ENCODE assay signal across 19 cellular contexts in genomic region chr4:101813604-101814003, GRCh38. TPM values are rescaled to one million over a fixed set of nuclear protein-coding genes. Genes with fewer than 3 reads are reported as not detected.
A peak's percentile ranks its signal among the peaks of the same experiment; 100 is the strongest.
DNase-seq lines count a peak whose midpoint lies in the region; ATAC-seq and TF ChIP-seq lines count a peak whose summit lies in the region.
"Had no signal": no experiment of that assay in that cellular context is flagged by ENCODE, and none has a peak within 500 bp of the region (broad histone marks: within the 10 kb centered on the region; RNA-seq: fewer than 3 reads in every experiment).

No MANE protein-coding gene starts in this region.

- H3K9me3 ChIP-seq in mucosa of descending colon (no peaks in the 10 kb centered on the region), tibial artery (no peaks in the 10 kb centered on the region)
- H3K9me3 ChIP-seq: ascending aorta, heart left ventricle, MG63, neutrophil had no signal

- ATAC-seq in GM18505 (IDR thresholded peaks at IDR 0.05; ENCODE audit: unreplicated experiment) (peak; percentile 80), GM21619 (IDR thresholded peaks at IDR 0.05; ENCODE audit: unreplicated experiment) (peak; percentile 86), HG03432 (IDR thresholded peaks at IDR 0.05; ENCODE audit: unreplicated experiment) (peak; percentile 82), mucosa of descending colon (peak; percentile 68), GM21390 (IDR thresholded peaks at IDR 0.05; ENCODE audit: unreplicated experiment) (no peak)
- ATAC-seq: heart left ventricle, left ventricle myocardium superior, Right ventricle myocardium inferior had no signal

- H3K27me3 ChIP-seq in tibial artery = no peaks in the 10 kb centered on the region
- H3K27me3 ChIP-seq: ascending aorta, heart left ventricle, MG63, neutrophil had no signal

- no peaks in the 10 kb centered on the region for H3K9me3 Mint-ChIP-seq in activated T-helper 2 cell treated with anti-CD3 and anti-CD28 coated beads, Interferon-gamma antibody, Interleukin-2, Interleukin-4, amounts not matched to agents 10 μg/mL and 5 μg/mL and 100 μg/mL, durations not matched to agents 14 hours and 24 hours and 36 hours
- no peaks in the 10 kb centered on the region for H3K9me3 Mint-ChIP-seq in osteocyte (ENCODE audit: unreplicated experiment)

- H3K4me1 Mint-ChIP-seq in activated T-helper 2 cell treated with anti-CD3 and anti-CD28 coated beads, Interferon-gamma antibody, Interleukin-2, Interleukin-4, amounts not matched to agents 10 μg/mL and 5 μg/mL and 100 μg/mL, durations not matched to agents 14 hours and 24 hours and 36 hours (ENCODE audit: low read depth) = no peaks in the 10 kb centered on the region
- H3K4me1 Mint-ChIP-seq in osteocyte (ENCODE audit: unreplicated experiment) = peaks cover 5% of the 10 kb centered on the region

- no peak overlapping the region for H3K4me3 Mint-ChIP-seq in activated T-helper 2 cell treated with anti-CD3 and anti-CD28 coated beads, Interferon-gamma antibody, Interleukin-2, Interleukin-4, amounts not matched to agents 10 μg/mL and 5 μg/mL and 100 μg/mL, durations not matched to agents 14 hours and 24 hours and 36 hours (ENCODE audit: low read depth)
- no peak overlapping the region for H3K4me3 Mint-ChIP-seq in osteocyte (ENCODE audit: unreplicated experiment)

- intact Hi-C loops in mucosa of descending colon (cut with DNase I, micrococcal nuclease) (no loop called here), tibial artery (cut with DNase I; ENCODE audit: low total_unique reads) (no loop called here)
- intact Hi-C loops in activated T-helper 2 cell treated with anti-CD3 and anti-CD28 coated beads, Interferon-gamma antibody, Interleukin-2, Interleukin-4, amounts not matched to agents 10 μg/mL and 5 μg/mL and 100 μg/mL, durations not matched to agents 14 hours and 24 hours and 36 hours (cut with micrococcal nuclease) = no loop called here

- H3K4me3 ChIP-seq in mucosa of descending colon (no peak overlapping the region), tibial artery (no peak overlapping the region)
- H3K4me3 ChIP-seq: ascending aorta, heart left ventricle, MG63 had no signal

- no peak overlapping the region for H3K27ac Mint-ChIP-seq in activated T-helper 2 cell treated with anti-CD3 and anti-CD28 coated beads, Interferon-gamma antibody, Interleukin-2, Interleukin-4, amounts not matched to agents 10 μg/mL and 5 μg/mL and 100 μg/mL, durations not matched to agents 14 hours and 24 hours and 36 hours
- no peak overlapping the region for H3K27ac Mint-ChIP-seq in osteocyte (ENCODE audit: unreplicated experiment)

- H3K36me3 Mint-ChIP-seq in activated T-helper 2 cell treated with anti-CD3 and anti-CD28 coated beads, Interferon-gamma antibody, Interleukin-2, Interleukin-4, amounts not matched to agents 10 μg/mL and 5 μg/mL and 100 μg/mL, durations not matched to agents 14 hours and 24 hours and 36 hours (ENCODE audit: low read depth) = no peaks in the 10 kb centered on the region
- H3K36me3 Mint-ChIP-seq in osteocyte (ENCODE audit: unreplicated experiment) = no peaks in the 10 kb centered on the region

- H3K27ac ChIP-seq in tibial artery = no peak overlapping the region
- H3K27ac ChIP-seq: ascending aorta, heart left ventricle, HL-60, neutrophil had no signal

- DNase-seq in mucosa of descending colon (no peak), tibial artery (no peak), osteocyte (ENCODE audit: extremely low spot score, unreplicated experiment) (no peak)
- no peak for DNase-seq in activated T-helper 2 cell treated with anti-CD3 and anti-CD28 coated beads, Interferon-gamma antibody, Interleukin-2, Interleukin-4, amounts not matched to agents 10 μg/mL and 5 μg/mL and 100 μg/mL, durations not matched to agents 14 hours and 24 hours and 36 hours (ENCODE audit: low spot score)
- DNase-seq: activated CD4-positive, CD25-positive, alpha-beta regulatory T cell; activated T-cell treated with anti-CD3 and anti-CD28 coated beads for 4 hours; effector CD8-positive, alpha-beta T cell; heart left ventricle; left ventricle myocardium superior; MG63; NCI-H446 had no signal

- no peaks in the 10 kb centered on the region for H3K27me3 Mint-ChIP-seq in activated T-helper 2 cell treated with anti-CD3 and anti-CD28 coated beads, Interferon-gamma antibody, Interleukin-2, Interleukin-4, amounts not matched to agents 10 μg/mL and 5 μg/mL and 100 μg/mL, durations not matched to agents 14 hours and 24 hours and 36 hours (ENCODE audit: low read depth)
- H3K27me3 Mint-ChIP-seq in osteocyte (ENCODE audit: unreplicated experiment) = no peaks in the 10 kb centered on the region

- TF ChIP-seq CTCF in mucosa of descending colon (IDR thresholded peaks at IDR 0.05) (no peak), tibial artery (IDR thresholded peaks at IDR 0.05) (no peak), osteocyte (IDR thresholded peaks at IDR 0.05) (no peak)

- no peak for TF ChIP-seq POLR2A in GM18505 (IDR thresholded peaks at IDR 0.05; ENCODE audit: borderline replicate concordance, extremely low read depth, insufficient read depth, insufficient read length)

- H3K36me3 ChIP-seq in mucosa of descending colon (ENCODE audit: low read depth) (no peaks in the 10 kb centered on the region), tibial artery (no peaks in the 10 kb centered on the region)
- H3K36me3 ChIP-seq: ascending aorta, heart left ventricle, MG63, neutrophil had no signal

- H3K4me1 ChIP-seq in mucosa of descending colon (ENCODE audit: low read depth) (no peaks in the 10 kb centered on the region), tibial artery (no peaks in the 10 kb centered on the region)
- H3K4me1 ChIP-seq: ascending aorta, heart left ventricle had no signal

RNA-seq across cellular contexts. Expression of gene BANK1, which starts 23.1 kb away (rescaled TPM):
- total RNA-seq in mucosa of descending colon = 1 to 10 TPM in 1 of 3 donors, under 1 TPM in 2; 0.73 to 1.1 (median 0.78) TPM
- 0.14 and 0.16 TPM in 2 replicates for total RNA-seq in activated T-helper 2 cell treated with anti-CD3 and anti-CD28 coated beads, Interferon-gamma antibody, Interleukin-2, Interleukin-4, amounts not matched to agents 10 μg/mL and 5 μg/mL and 100 μg/mL, durations not matched to agents 14 hours and 24 hours and 36 hours
- 0.63 and 1.0 TPM in 2 replicates for total RNA-seq in osteocyte
- total RNA-seq: ascending aorta had no signal
